ENCODE assay signal across 22 cellular contexts in genomic region chr3:123404391-123404790, GRCh38. TPM values are rescaled to one million over a fixed set of nuclear protein-coding genes. Genes with fewer than 3 reads are reported as not detected.
DNase-seq lines count a peak whose midpoint lies in the region; ATAC-seq and TF ChIP-seq lines count a peak whose summit lies in the region.
"Had no signal": no experiment of that assay in that cellular context is flagged by ENCODE, and none has a peak within 500 bp of the region (broad histone marks: within the 10 kb centered on the region; RNA-seq: fewer than 3 reads in every experiment).

No MANE protein-coding gene starts in this region.

- no peak for ATAC-seq in HG03175 (IDR thresholded peaks at IDR 0.05; ENCODE audit: unreplicated experiment)
- ATAC-seq: naive thymus-derived CD8-positive, alpha-beta T cell had no signal

- peak overlapping the region; percentile 55 for H3K4me3 ChIP-seq in coronary artery
- H3K4me3 ChIP-seq in muscle layer of colon (ENCODE audit: low read depth in 1 of 2, low read length in 2 of 2), result peak overlapping the region in 1 of 2 donors; percentile 22
- peak overlapping the region in 3 of 5 donors; percentile 47 to 52 (median 50) for H3K4me3 ChIP-seq in subcutaneous abdominal adipose tissue (ENCODE audit: low read depth in 1 of 5, low read length in 5 of 5)
- no peak overlapping the region for H3K4me3 ChIP-seq in hepatocyte
- H3K4me3 ChIP-seq: Peyer's patch had no signal

- H3K4me2 ChIP-seq in hepatocyte, result no peak overlapping the region

- H3K9me3 ChIP-seq in muscle layer of colon (ENCODE audit: low read length) (no peaks in the 10 kb centered on the region), subcutaneous abdominal adipose tissue (ENCODE audit: control insufficient read depth in 5 of 5, low read length in 5 of 5) (no peaks in the 10 kb centered on the region), hepatocyte (ENCODE audit: low read depth) (no peaks in the 10 kb centered on the region)
- H3K9me3 ChIP-seq: Peyer's patch had no signal

- no peak overlapping the region for H3K27ac Mint-ChIP-seq in immature natural killer cell
- H3K27ac Mint-ChIP-seq: activated CD4-positive, alpha-beta memory T cell treated with anti-CD3 and anti-CD28 coated beads for 36 hours; naive thymus-derived CD8-positive, alpha-beta T cell had no signal

- 72% methylated on average over 3 of the region's 3 CpGs for WGBS in hepatocyte (ENCODE audit: low lambda C conversion rate, missing lambda C conversion rate)

- peaks cover 3 to 7% (median 3%) of the 10 kb centered on the region in 3 donors for H3K27me3 Mint-ChIP-seq in immature natural killer cell (ENCODE audit: low read depth in 3 of 3)
- H3K27me3 Mint-ChIP-seq: progenitor cell of endocrine pancreas had no signal

- peak overlapping the region; percentile 23 for H3K9ac ChIP-seq in muscle layer of colon (ENCODE audit: low read length)
- H3K9ac ChIP-seq in subcutaneous abdominal adipose tissue (ENCODE audit: low read length in 5 of 5), result peak overlapping the region in 2 of 5 donors; percentile 20 to 69

- H3K27me3 ChIP-seq in muscle layer of colon (ENCODE audit: control insufficient read depth in 1 of 2, insufficient read depth in 2 of 2, low read length in 2 of 2) (no peaks in the 10 kb centered on the region), subcutaneous abdominal adipose tissue (ENCODE audit: control insufficient read depth in 5 of 5, insufficient read depth in 4 of 5, low read length in 5 of 5) (no peaks in the 10 kb centered on the region), hepatocyte (no peaks in the 10 kb centered on the region)
- H3K27me3 ChIP-seq: Peyer's patch had no signal

- no peaks in the 10 kb centered on the region for H3K9me2 ChIP-seq in hepatocyte (replicated peaks; ENCODE audit: insufficient read depth)

- no peaks in the 10 kb centered on the region for H4K20me1 ChIP-seq in hepatocyte (ENCODE audit: insufficient read depth, poor library complexity, severe bottlenecking)

- H3K9me3 Mint-ChIP-seq in immature natural killer cell, result no peaks in the 10 kb centered on the region
- H3K9me3 Mint-ChIP-seq: activated CD4-positive, alpha-beta memory T cell treated with anti-CD3 and anti-CD28 coated beads for 36 hours; naive thymus-derived CD8-positive, alpha-beta T cell had no signal

- H3K4me1 ChIP-seq in muscle layer of colon (ENCODE audit: insufficient read depth, low read length) (peaks cover 74% of the 10 kb centered on the region), subcutaneous abdominal adipose tissue (ENCODE audit: control insufficient read depth in 5 of 5, insufficient read depth in 5 of 5, low read length in 5 of 5) (peaks cover 0 to 72% (median 55%) of the 10 kb centered on the region in 5 donors), hepatocyte (ENCODE audit: insufficient read depth) (peaks cover 17% of the 10 kb centered on the region)

- no peaks in the 10 kb centered on the region for H3K36me3 ChIP-seq in muscle layer of colon (ENCODE audit: insufficient read depth, low read length)
- H3K36me3 ChIP-seq in subcutaneous abdominal adipose tissue (ENCODE audit: control insufficient read depth in 5 of 5, insufficient read depth in 5 of 5, low read length in 5 of 5), result no peaks in the 10 kb centered on the region
- H3K36me3 ChIP-seq in hepatocyte (replicated peaks; ENCODE audit: insufficient read depth, low read depth), result no peaks in the 10 kb centered on the region
- H3K36me3 ChIP-seq: Peyer's patch had no signal

- H3K4me3 Mint-ChIP-seq in immature natural killer cell, result no peak overlapping the region
- H3K4me3 Mint-ChIP-seq: activated CD4-positive, alpha-beta memory T cell treated with anti-CD3 and anti-CD28 coated beads for 36 hours; naive thymus-derived CD8-positive, alpha-beta T cell had no signal

- H3K27ac ChIP-seq in angular gyrus (ENCODE audit: low read depth, low read length), result peak overlapping the region; percentile 22
- H3K27ac ChIP-seq in coronary artery, result peak overlapping the region; percentile 86 to 97
- peak overlapping the region; percentile 84 for H3K27ac ChIP-seq in muscle layer of colon (ENCODE audit: low read depth, low read length)
- H3K27ac ChIP-seq in subcutaneous abdominal adipose tissue (ENCODE audit: low read depth, low read length), result peak overlapping the region; percentile 57
- no peak overlapping the region for H3K27ac ChIP-seq in hepatocyte

- H3K36me3 Mint-ChIP-seq in immature natural killer cell, result no peaks in the 10 kb centered on the region
- H3K36me3 Mint-ChIP-seq: activated CD4-positive, alpha-beta memory T cell treated with anti-CD3 and anti-CD28 coated beads for 36 hours; naive thymus-derived CD8-positive, alpha-beta T cell had no signal

- DNase-seq in coronary artery (ENCODE audit: low spot score) (no peak), hepatocyte (ENCODE audit: low spot score) (no peak), immature natural killer cell (no peak), erythroblast (lab: John Stamatoyannopoulos, UW) (no peak)
- DNase-seq: activated CD4-positive, alpha-beta memory T cell treated with anti-CD3 and anti-CD28 coated beads for 36 hours; activated gamma-delta T cell; activated T-cell treated with anti-CD3 and anti-CD28 coated beads for 4 hours; amygdala; mammary epithelial cell; NCI-H1105 treated with DMSO at 0.1 percent for 48 hours; NCI-H2081; NCI-H510A; NK-92 treated with Interleukin-12 subunit alpha and Interleukin-12 subunit beta, amount 100 ng/mL, for 24 hours; Peyer's patch; stimulated activated CD4-positive, alpha-beta T cell treated with anti-CD3 and anti-CD28 coated beads, Interleukin-4, amount 100 ng/mL, for 24 hours; T-helper 2 cell had no signal

- TF ChIP-seq POLR2A in erythroblast (IDR thresholded peaks at IDR 0.05; ENCODE audit: low read length), result no peak

- H3K4me1 Mint-ChIP-seq in immature natural killer cell, result no peaks in the 10 kb centered on the region
- H3K4me1 Mint-ChIP-seq: naive thymus-derived CD8-positive, alpha-beta T cell had no signal

- H2AFZ ChIP-seq in hepatocyte, result no peak overlapping the region

- TF ChIP-seq CTCF in coronary artery (IDR thresholded peaks at IDR 0.05) (no peak), hepatocyte (IDR thresholded peaks at IDR 0.05; ENCODE audit: poor library complexity) (no peak)

- no peaks in the 10 kb centered on the region for H3K79me2 ChIP-seq in hepatocyte

RNA-seq across cellular contexts. Expression of gene ADCY5, which starts 44.5 kb away (rescaled TPM):
- total RNA-seq in hepatocyte, result 3.1 and 5.3 TPM in 2 replicates
- polyA plus RNA-seq in hepatocyte (2.1 and 4.7 TPM in 2 replicates), immature natural killer cell (under 1 TPM in 1 of 3 donors, not detected in 2; 0.03 TPM)
- total RNA-seq: activated CD4-positive, alpha-beta memory T cell treated with anti-CD3 and anti-CD28 coated beads for 36 hours; naive thymus-derived CD8-positive, alpha-beta T cell had no signal
